Comparison of ENCODE assay signal across 9 cellular contexts in the genomic region with DNA sequence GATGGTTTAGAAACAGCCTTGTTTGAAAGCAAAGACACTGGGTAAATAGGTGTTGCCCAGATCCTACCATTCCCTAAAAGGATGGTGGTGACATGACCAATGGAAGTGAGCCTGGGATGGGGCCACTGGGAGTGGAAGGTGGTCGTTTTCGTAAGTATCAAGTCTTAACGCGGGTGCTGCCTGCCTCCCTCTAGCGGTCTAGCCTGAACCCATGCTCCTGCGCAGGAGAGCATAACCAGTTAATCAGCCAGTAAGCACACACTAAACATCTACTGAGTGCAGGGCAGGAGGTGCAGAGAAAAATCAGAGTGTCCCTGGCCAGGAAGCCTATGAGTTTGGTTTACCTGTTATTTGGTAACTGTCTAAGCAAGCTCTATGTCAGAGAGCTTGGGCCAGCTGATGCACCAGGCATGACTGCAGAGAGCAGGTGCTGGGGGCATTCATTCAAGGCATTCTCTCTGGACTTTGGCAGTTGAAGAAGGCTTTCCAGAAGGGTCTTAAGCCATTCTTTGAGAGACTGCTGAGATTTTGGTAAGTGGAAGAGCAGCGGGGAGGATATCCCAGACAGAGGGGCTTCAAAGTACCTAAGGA. TPM values are rescaled to one million over a fixed set of nuclear protein-coding genes. Genes with fewer than 3 reads are reported as not detected.
DNase-seq lines count a peak whose midpoint lies in the region; ATAC-seq and TF ChIP-seq lines count a peak whose summit lies in the region.
"Had no signal": no experiment of that assay in that cellular context is flagged by ENCODE, and none has a peak within 500 bp of the region (broad histone marks: within the 10 kb centered on the region; RNA-seq: fewer than 3 reads in every experiment).

No MANE protein-coding gene starts in this region.

- intact Hi-C loops in spleen (cut with DNase I; ENCODE audit: low total_unique reads) = no loop called here

- no peak overlapping the region for H3K4me3 ChIP-seq in spleen
- H3K4me3 ChIP-seq: skin epidermis had no signal

- peak; percentile 5 for DNase-seq in activated gamma-delta T cell treated with Interleukin-2 at 50 U/mL for 16 hours
- no peak for DNase-seq in activated gamma-delta T cell (lab: John Stamatoyannopoulos, UW)
- DNase-seq in UCSD-AML1 (lab: John Stamatoyannopoulos, UW; ENCODE audit: unreplicated experiment) = peak; percentile 9
- DNase-seq in germinal center (ENCODE audit: low spot score) = peak; percentile 37
- DNase-seq in spleen = no peak

- no peak for TF ChIP-seq POLR2A in spleen (IDR thresholded peaks at IDR 0.05)

- H3K27me3 ChIP-seq in spleen (replicated peaks in 1 of 7) = peaks cover 0 to 17% (median 0%) of the 10 kb centered on the region in 7 donors

- WGBS in spleen, 5 donors = 12 to 23% (median 22%) methylated on average over 5 to 7 of the region's 7 CpGs

- no peaks in the 10 kb centered on the region for H3K36me3 ChIP-seq in spleen

- H3K4me1 ChIP-seq in spleen = peaks cover 0 to 7% (median 0%) of the 10 kb centered on the region in 6 donors

- peak in 7 of 11 experiments; percentile 17 to 48 (median 37) for TF ChIP-seq CTCF in spleen (IDR thresholded peaks at IDR 0.05 in 8 of 11, conservative IDR thresholded peaks at IDR 0.05 in 3 of 11)

- H3K9me3 ChIP-seq in spleen = no peaks in the 10 kb centered on the region

- H3K27ac ChIP-seq in spleen = no peak overlapping the region
- H3K27ac ChIP-seq: skin epidermis had no signal

- ATAC-seq in GM21515 (IDR thresholded peaks at IDR 0.05; ENCODE audit: unreplicated experiment) (no peak), HG03095 (IDR thresholded peaks at IDR 0.05; ENCODE audit: unreplicated experiment) (no peak), HG02870 (IDR thresholded peaks at IDR 0.05; ENCODE audit: unreplicated experiment) (no peak)

RNA-seq across cellular contexts. Expression of a gene that starts 0.9 kb away (rescaled TPM):
- 1 to 10 TPM in 6 of 7 donors, under 1 TPM in 1; 0.79 to 7.1 (median 3.4) TPM for total RNA-seq in spleen
- polyA plus RNA-seq in spleen = 1 to 10 TPM in 2 of 3 donors, under 1 TPM in 1; 0.70 to 1.8 (median 1.5) TPM

Comparison
In these comparisons a context has a peak if more than half of its experiments do, and no peak if none do; other contexts are left out.
1. DNase-seq: peak in activated gamma-delta T cell treated with Interleukin-2 at 50 U/mL for 16 hours (single experiment), UCSD-AML1 (single experiment) and germinal center (single experiment); none in activated gamma-delta T cell (single experiment) and spleen (single experiment).